ENCODE assay signal across 27 cellular contexts in the genomic region with DNA sequence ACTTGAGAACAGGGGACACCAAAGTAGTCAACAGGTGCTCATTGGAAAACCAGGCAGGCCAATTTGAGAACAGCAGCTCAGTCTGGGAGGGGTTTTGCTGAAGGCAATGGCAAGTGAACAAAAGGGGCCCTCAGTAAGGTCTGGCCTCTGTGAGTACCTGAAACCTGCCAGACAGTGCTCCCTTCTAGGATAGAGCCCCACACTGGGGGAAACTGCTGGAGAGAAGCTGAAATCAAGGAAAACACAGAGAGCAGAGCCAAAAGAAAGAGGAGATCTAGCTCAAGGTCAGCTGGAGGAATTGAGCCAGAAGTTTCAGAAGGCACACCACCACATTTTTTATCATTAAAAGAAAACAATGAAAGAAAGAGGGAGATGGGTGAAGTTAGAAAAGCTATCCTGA. TPM values are rescaled to one million over a fixed set of nuclear protein-coding genes. Genes with fewer than 3 reads are reported as not detected.
"Had no signal": no experiment of that assay in that cellular context is flagged by ENCODE, and none has a peak within 500 bp of the region (broad histone marks: within the 10 kb centered on the region; RNA-seq: fewer than 3 reads in every experiment).

No MANE protein-coding gene starts in this region.

- DNase-seq: colonic mucosa; effector CD4-positive, alpha-beta T cell; heart left ventricle; hippocampal formation; left colon; mesendoderm; naive B cell; occipital lobe; psoas muscle; retina; right lobe of liver; spleen; stimulated activated CD4-positive, alpha-beta T cell treated with anti-CD3 and anti-CD28 coated beads, Interleukin-15, amount 100 ng/mL, for 24 hours; stimulated activated CD4-positive, alpha-beta T cell treated with anti-CD3 and anti-CD28 coated beads, Interleukin-1b, Interleukin-23, amount 100 ng/mL, for 48 hours; stimulated activated CD4-positive, alpha-beta T cell treated with anti-CD3 and anti-CD28 coated beads, Interleukin-4, amount 100 ng/mL, for 4 hours; stimulated activated naive B cell treated with anti-CD40 and anti-IgM and Interleukin-4, amounts not matched to agents 10 μg/mL and 1 μg/mL and 100 μg/mL, for 72 hours; stimulated activated naive CD8-positive, alpha-beta T cell treated with anti-CD3 and anti-CD28 coated beads, Interleukin-15, amount 100 ng/mL, for 72 hours; testis; upper lobe of right lung had no signal

- ATAC-seq: heart left ventricle; left colon; psoas muscle; right lobe of liver; stimulated activated naive B cell treated with anti-CD40 and anti-IgM and Interleukin-4, amounts not matched to agents 10 μg/mL and 1 μg/mL and 100 μg/mL, for 72 hours; stimulated activated naive CD8-positive, alpha-beta T cell treated with anti-CD3 and anti-CD28 coated beads, Interleukin-15, amount 100 ng/mL, for 72 hours; upper lobe of right lung had no signal

RNA-seq across cellular contexts. Expression of a gene that starts 28.2 kb away (rescaled TPM):
- total RNA-seq: colonic mucosa, dermis microvascular lymphatic vessel endothelial cell, frontal cortex, glomerular endothelial cell, heart left ventricle, kidney epithelial cell, left colon, liver, lung microvascular endothelial cell, occipital lobe, psoas muscle, right lobe of liver, spleen, subcutaneous adipose tissue, tibial nerve had no signal

RNA-seq across cellular contexts. Expression of a gene that starts 51.4 kb away (rescaled TPM):
- total RNA-seq: colonic mucosa, dermis microvascular lymphatic vessel endothelial cell, glomerular endothelial cell, heart left ventricle, kidney epithelial cell, left colon, liver, lung microvascular endothelial cell, psoas muscle, right lobe of liver, spleen, subcutaneous adipose tissue, upper lobe of right lung had no signal
